In the genomic region with DNA sequence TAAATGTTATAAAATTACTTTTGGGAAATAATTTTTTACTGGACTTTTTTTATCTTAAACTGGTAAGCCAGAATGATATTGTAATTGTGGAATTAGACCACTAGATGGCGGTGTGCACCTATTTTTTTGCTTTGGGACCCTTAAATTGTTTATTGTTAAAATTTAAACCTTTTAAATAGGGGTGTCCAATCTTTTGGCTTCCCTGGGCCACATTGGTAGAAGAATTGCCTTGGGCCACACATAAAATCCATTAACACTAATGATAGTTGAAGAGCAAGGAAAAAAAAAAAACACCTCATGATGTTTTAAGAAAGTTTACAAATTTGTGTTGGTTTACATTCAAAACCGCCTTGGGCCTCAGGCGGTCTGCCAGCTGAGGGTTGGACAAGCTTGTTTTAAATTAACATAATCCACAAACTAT, we compare ENCODE assay signal across 8 cellular contexts. TPM values are rescaled to one million over a fixed set of nuclear protein-coding genes. Genes with fewer than 3 reads are reported as not detected.
A peak's percentile ranks its signal among the peaks of the same experiment; 100 is the strongest.
DNase-seq lines count a peak whose midpoint lies in the region; ATAC-seq and TF ChIP-seq lines count a peak whose summit lies in the region.

No MANE protein-coding gene starts in this region.

- TF ChIP-seq POLR2A in thyroid gland (IDR thresholded peaks at IDR 0.05) = no peak

- intact Hi-C loops in thyroid gland (cut with DNase I) = no loop called here

- H3K9me3 ChIP-seq in thyroid gland = no peaks in the 10 kb centered on the region

- H3K4me1 ChIP-seq in thyroid gland = no peaks in the 10 kb centered on the region

- H3K27ac ChIP-seq in thyroid gland = no peak overlapping the region

- H3K27me3 ChIP-seq in thyroid gland = no peaks in the 10 kb centered on the region

- peak; percentile 67 for DNase-seq in CD1c-positive myeloid dendritic cell (ENCODE audit: extremely low spot score)
- peak; percentile 57 for DNase-seq in H4 (ENCODE audit: low spot score)
- DNase-seq in SW480 (ENCODE audit: low spot score) = peak; percentile 14
- peak; percentile 29 for DNase-seq in foreskin melanocyte
- DNase-seq in thyroid gland = no peak
- DNase-seq in COLO668 (lab: John Stamatoyannopoulos, UW; ENCODE audit: unreplicated experiment) = no peak
- no peak for DNase-seq in activated CD8-positive, alpha-beta memory T cell treated with anti-CD3 and anti-CD28 coated beads, Interleukin-2, amount 50 U/mL, for 48 hours

- no peak for ATAC-seq in HG03469 (IDR thresholded peaks at IDR 0.05; ENCODE audit: unreplicated experiment)

- peak; percentile 33 to 74 (median 64) for TF ChIP-seq CTCF in thyroid gland (IDR thresholded peaks at IDR 0.05)

- no peaks in the 10 kb centered on the region for H3K36me3 ChIP-seq in thyroid gland

- no peak overlapping the region for H3K4me3 ChIP-seq in thyroid gland (replicated peaks in 1 of 3)

- 49 to 51% methylated on average over 3 of the region's 3 CpGs for WGBS in thyroid gland, 2 donors

RNA-seq across cellular contexts. Expression of gene GADD45G, which starts 28.4 kb away (rescaled TPM):
- total RNA-seq in H4 (2014; rRNA removed; shearing (Covaris generic)) = 0.52 and 1.3 TPM in 2 replicates
- 10 to 100 TPM in 3 of 4 donors, 1 to 10 TPM in 1; 8.3 to 27.2 (median 14.4) TPM for total RNA-seq in thyroid gland

Comparison
In these comparisons a context has a peak if more than half of its experiments do, and no peak if none do; other contexts are left out.
1. DNase-seq: peak in CD1c-positive myeloid dendritic cell (single experiment), H4 (single experiment), SW480 (single experiment) and foreskin melanocyte (single experiment); none in thyroid gland (0 of 2), COLO668 (single experiment) and activated CD8-positive, alpha-beta memory T cell treated with anti-CD3 and anti-CD28 coated beads, Interleukin-2, amount 50 U/mL, for 48 hours (single experiment).